ENCODE assay signal across 38 cellular contexts in the genomic region with DNA sequence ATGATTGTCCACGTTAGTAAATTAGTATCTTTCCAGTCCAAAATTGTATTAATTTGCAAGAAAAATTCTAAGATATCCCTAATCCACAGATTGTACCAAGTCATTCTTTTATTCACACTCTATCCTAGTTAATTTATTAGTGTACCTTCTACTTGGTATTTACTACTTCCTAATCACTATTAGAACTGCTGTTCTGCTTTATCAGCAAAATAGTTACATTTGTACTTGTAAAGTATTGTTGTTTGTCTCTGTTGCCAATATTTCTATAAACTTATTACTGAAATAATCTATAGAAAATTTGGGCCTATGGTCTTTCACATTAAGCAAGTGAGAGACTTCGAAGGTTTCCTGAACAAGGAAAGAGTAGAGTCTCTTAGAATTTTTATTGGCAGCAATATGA. TPM values are rescaled to one million over a fixed set of nuclear protein-coding genes. Genes with fewer than 3 reads are reported as not detected.
"Had no signal": no experiment of that assay in that cellular context is flagged by ENCODE, and none has a peak within 500 bp of the region (broad histone marks: within the 10 kb centered on the region; RNA-seq: fewer than 3 reads in every experiment).

No MANE protein-coding gene starts in this region.

- H3K4me3 ChIP-seq: MG63 had no signal

- DNase-seq: Kasumi-1, MG63, MM.1S, MV-4-11, NCI-H1048, NCI-H1092, NCI-H1092 treated with DMSO at 0.1 percent for 48 hours, NCI-H1105, NCI-H1105 treated with DMSO at 0.1 percent for 48 hours, NCI-H1417, NCI-H1417 treated with DMSO at 0.1 percent for 48 hours, NCI-H1436, NCI-H1436 treated with DMSO at 0.1 percent for 48 hours, NCI-H146, NCI-H1694, NCI-H1694 treated with DMSO at 0.1 percent for 48 hours, NCI-H187, NCI-H187 treated with DMSO at 0.1 percent for 48 hours, NCI-H1930, NCI-H2029, NCI-H2081, NCI-H2081 treated with DMSO at 0.1 percent for 48 hours, NCI-H2107, NCI-H2171, NCI-H2171 treated with DMSO at 0.1 percent for 48 hours, NCI-H2227 treated with DMSO at 0.1 percent for 48 hours, NCI-H226, NCI-H345, NCI-H446, NCI-H446 treated with DMSO at 0.1 percent for 48 hours, NCI-H510A, NCI-H510A treated with DMSO at 0.1 percent for 48 hours, NCI-H524, NCI-H524 treated with DMSO at 0.1 percent for 48 hours, NCI-H526 had no signal

- H3K36me3 ChIP-seq: MG63 had no signal

- H3K27me3 ChIP-seq: MG63 had no signal

- H3K9me3 ChIP-seq: MG63 had no signal

RNA-seq across cellular contexts. Expression of a gene that starts 5.6 kb away (rescaled TPM):
- total RNA-seq: LHCN-M2, M059J, NCI-H460 had no signal
